ENCODE assay signal across 1 cellular context in genomic region chr17:57649191-57649590, GRCh38.
TF ChIP-seq lines count a peak whose summit lies in the region.

No MANE protein-coding gene starts in this region.

TF ChIP-seq in IMR-90, 13 proteins besides CTCF, POLR2A, EP300 and RAD21:
- TF ChIP-seq CEBPB (IDR thresholded peaks at IDR 0.05; ENCODE audit: low read depth, low read length): no peak
- no peak for TF ChIP-seq NFE2L2 (IDR thresholded peaks at IDR 0.05; ENCODE audit: low read depth, low read length)
- TF ChIP-seq FOS (IDR thresholded peaks at IDR 0.05; ENCODE audit: low read depth, low read length): no peak
- TF ChIP-seq MXI1 (IDR thresholded peaks at IDR 0.05; ENCODE audit: borderline replicate concordance, low read depth, low read length): no peak
- no peak for TF ChIP-seq SMC3 (IDR thresholded peaks at IDR 0.05; ENCODE audit: low read depth, low read length)
- TF ChIP-seq RCOR1 (IDR thresholded peaks at IDR 0.05; ENCODE audit: insufficient replicate concordance, low read length): no peak
- TF ChIP-seq, protein P1, sequence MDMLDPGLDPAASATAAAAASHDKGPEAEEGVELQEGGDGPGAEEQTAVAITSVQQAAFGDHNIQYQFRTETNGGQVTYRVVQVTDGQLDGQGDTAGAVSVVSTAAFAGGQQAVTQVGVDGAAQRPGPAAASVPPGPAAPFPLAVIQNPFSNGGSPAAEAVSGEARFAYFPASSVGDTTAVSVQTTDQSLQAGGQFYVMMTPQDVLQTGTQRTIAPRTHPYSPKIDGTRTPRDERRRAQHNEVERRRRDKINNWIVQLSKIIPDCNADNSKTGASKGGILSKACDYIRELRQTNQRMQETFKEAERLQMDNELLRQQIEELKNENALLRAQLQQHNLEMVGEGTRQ (IDR thresholded peaks at IDR 0.05; ENCODE audit: low read depth, low read length): no peak
- TF ChIP-seq RFX5 (IDR thresholded peaks at IDR 0.05; ENCODE audit: low read depth, low read length): no peak
- no peak for TF ChIP-seq CHD1 (IDR thresholded peaks at IDR 0.05; ENCODE audit: low read depth, low read length)
- TF ChIP-seq, protein P2, sequence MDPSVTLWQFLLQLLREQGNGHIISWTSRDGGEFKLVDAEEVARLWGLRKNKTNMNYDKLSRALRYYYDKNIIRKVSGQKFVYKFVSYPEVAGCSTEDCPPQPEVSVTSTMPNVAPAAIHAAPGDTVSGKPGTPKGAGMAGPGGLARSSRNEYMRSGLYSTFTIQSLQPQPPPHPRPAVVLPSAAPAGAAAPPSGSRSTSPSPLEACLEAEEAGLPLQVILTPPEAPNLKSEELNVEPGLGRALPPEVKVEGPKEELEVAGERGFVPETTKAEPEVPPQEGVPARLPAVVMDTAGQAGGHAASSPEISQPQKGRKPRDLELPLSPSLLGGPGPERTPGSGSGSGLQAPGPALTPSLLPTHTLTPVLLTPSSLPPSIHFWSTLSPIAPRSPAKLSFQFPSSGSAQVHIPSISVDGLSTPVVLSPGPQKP (IDR thresholded peaks at IDR 0.05; ENCODE audit: borderline replicate concordance, low read depth, low read length): no peak
- no peak for TF ChIP-seq MAZ (IDR thresholded peaks at IDR 0.05; ENCODE audit: borderline replicate concordance, low read depth, low read length)
- no peak for TF ChIP-seq MAFK (IDR thresholded peaks at IDR 0.05; ENCODE audit: low read depth, low read length)
